In genomic region chr10:70928140-70928539, GRCh38 we compare ENCODE assay signal across 18 cellular contexts. TPM values are rescaled to one million over a fixed set of nuclear protein-coding genes. Genes with fewer than 3 reads are reported as not detected.
DNase-seq lines count a peak whose midpoint lies in the region; TF ChIP-seq lines count a peak whose summit lies in the region.
"Had no signal": no experiment of that assay in that cellular context is flagged by ENCODE, and none has a peak within 500 bp of the region (broad histone marks: within the 10 kb centered on the region; RNA-seq: fewer than 3 reads in every experiment).

No MANE protein-coding gene starts in this region.

- H3K4me3 Mint-ChIP-seq in dendritic cell treated with granulocyte-macrophage colony-stimulating factor and Interleukin-4, amounts not matched to agents 40 ng/mL and 50 ng/mL, for 4 days: no peak overlapping the region
- H3K4me3 Mint-ChIP-seq in HFFc6: no peak overlapping the region
- H3K4me3 Mint-ChIP-seq: CD4-positive, alpha-beta memory T cell had no signal

- H3K4me3 ChIP-seq in BLaER1: no peak overlapping the region
- H3K4me3 ChIP-seq in WERI-Rb-1 (ENCODE audit: low read depth, low read length): no peak overlapping the region
- H3K4me3 ChIP-seq in osteoblast (ENCODE audit: insufficient read depth, low read length): no peak overlapping the region
- no peak overlapping the region for H3K4me3 ChIP-seq in stomach

- peak overlapping the region; percentile 5 for H3K27ac Mint-ChIP-seq in dendritic cell treated with granulocyte-macrophage colony-stimulating factor and Interleukin-4, amounts not matched to agents 40 ng/mL and 50 ng/mL, for 4 days
- H3K27ac Mint-ChIP-seq in HFFc6: no peak overlapping the region

- H3K9me3 Mint-ChIP-seq in dendritic cell treated with granulocyte-macrophage colony-stimulating factor and Interleukin-4, amounts not matched to agents 40 ng/mL and 50 ng/mL, for 4 days: no peaks in the 10 kb centered on the region
- H3K9me3 Mint-ChIP-seq in HFFc6: no peaks in the 10 kb centered on the region
- H3K9me3 Mint-ChIP-seq: CD4-positive, alpha-beta memory T cell had no signal

- no peak overlapping the region for H3K27ac ChIP-seq in BLaER1
- peak overlapping the region; percentile 57 for H3K27ac ChIP-seq in WERI-Rb-1
- H3K27ac ChIP-seq in osteoblast (ENCODE audit: low read depth, low read length): no peak overlapping the region
- H3K27ac ChIP-seq in stomach: no peak overlapping the region
- H3K27ac ChIP-seq: HL-60 had no signal

- no peak for TF ChIP-seq EP300 in stomach (IDR thresholded peaks at IDR 0.05)

- H4K20me1 ChIP-seq in BLaER1: no peaks in the 10 kb centered on the region
- H4K20me1 ChIP-seq in osteoblast (ENCODE audit: insufficient read depth, low read length): no peaks in the 10 kb centered on the region

- H3K79me2 ChIP-seq in osteoblast (ENCODE audit: insufficient read depth, low read length): no peaks in the 10 kb centered on the region

- TF ChIP-seq CTCF in WERI-Rb-1 (IDR thresholded peaks at IDR 0.05; ENCODE audit: low read depth, low read length) (no peak), osteoblast (IDR thresholded peaks at IDR 0.05; ENCODE audit: extremely low read depth, low read depth, low read length) (no peak), HFFc6 (IDR thresholded peaks at IDR 0.05) (no peak), stomach (IDR thresholded peaks at IDR 0.05) (no peak)

- no peaks in the 10 kb centered on the region for H3K27me3 ChIP-seq in BLaER1
- H3K27me3 ChIP-seq in WERI-Rb-1 (ENCODE audit: insufficient read depth, low read depth, severe bottlenecking): no peaks in the 10 kb centered on the region
- peaks cover 30% of the 10 kb centered on the region for H3K27me3 ChIP-seq in osteoblast (ENCODE audit: insufficient read depth, low read length)
- peaks cover 0 to 12% (median 0%) of the 10 kb centered on the region in 3 donors for H3K27me3 ChIP-seq in stomach
- H3K27me3 ChIP-seq: BE2C had no signal

- DNase-seq in WERI-Rb-1 (no peak), osteoblast (ENCODE audit: insufficient read length, low spot score, missing footprints) (peak; percentile 75), NCI-H2227 (lab: John Stamatoyannopoulos, UW; ENCODE audit: unreplicated experiment) (no peak), HFFc6 (no peak), NCI-H1092 treated with DMSO at 0.1 percent for 48 hours (lab: John Stamatoyannopoulos, UW) (no peak), stomach (no peak)
- DNase-seq: BE2C; CD4-positive, alpha-beta memory T cell; EL; NCI-H1417 treated with DMSO at 0.1 percent for 48 hours; NCI-H187 treated with DMSO at 0.1 percent for 48 hours; NCI-H2171; NCI-H446 treated with DMSO at 0.1 percent for 48 hours; NCI-H69; SIG-M5 had no signal

- H3K27me3 Mint-ChIP-seq in dendritic cell treated with granulocyte-macrophage colony-stimulating factor and Interleukin-4, amounts not matched to agents 40 ng/mL and 50 ng/mL, for 4 days: peaks cover 15% of the 10 kb centered on the region
- H3K27me3 Mint-ChIP-seq in HFFc6 (ENCODE audit: insufficient read depth): peaks cover 50% of the 10 kb centered on the region

- WGBS in stomach, 5 donors: 66 to 79% (median 73%) methylated on average over 8 of the region's 8 CpGs

- H3K36me3 ChIP-seq in BLaER1 (no peaks in the 10 kb centered on the region), WERI-Rb-1 (no peaks in the 10 kb centered on the region), osteoblast (ENCODE audit: insufficient read depth, low read length) (no peaks in the 10 kb centered on the region), stomach (no peaks in the 10 kb centered on the region)
- H3K36me3 ChIP-seq: BE2C had no signal

- H3K9ac ChIP-seq in BLaER1: no peak overlapping the region

- TF ChIP-seq POLR2A in stomach (IDR thresholded peaks at IDR 0.05): no peak

- H3K36me3 Mint-ChIP-seq in dendritic cell treated with granulocyte-macrophage colony-stimulating factor and Interleukin-4, amounts not matched to agents 40 ng/mL and 50 ng/mL, for 4 days (ENCODE audit: low read depth): no peaks in the 10 kb centered on the region
- H3K36me3 Mint-ChIP-seq in HFFc6 (ENCODE audit: low read depth): no peaks in the 10 kb centered on the region
- H3K36me3 Mint-ChIP-seq: CD4-positive, alpha-beta memory T cell had no signal

- no peaks in the 10 kb centered on the region for H3K9me3 ChIP-seq in BLaER1
- no peaks in the 10 kb centered on the region for H3K9me3 ChIP-seq in WERI-Rb-1 (ENCODE audit: severe bottlenecking)
- no peaks in the 10 kb centered on the region for H3K9me3 ChIP-seq in osteoblast (ENCODE audit: low read depth, low read length)
- H3K9me3 ChIP-seq in stomach: no peaks in the 10 kb centered on the region
- H3K9me3 ChIP-seq: BE2C had no signal

- intact Hi-C loops in dendritic cell treated with granulocyte-macrophage colony-stimulating factor and Interleukin-4, amounts not matched to agents 40 ng/mL and 50 ng/mL, for 4 days (cut with micrococcal nuclease): no loop called here
- intact Hi-C loops in stomach (cut with DNase I; ENCODE audit: low total_unique reads): no loop called here

- H2AFZ ChIP-seq in osteoblast (ENCODE audit: low read length): no peak overlapping the region

- H3K4me1 Mint-ChIP-seq in dendritic cell treated with granulocyte-macrophage colony-stimulating factor and Interleukin-4, amounts not matched to agents 40 ng/mL and 50 ng/mL, for 4 days (ENCODE audit: low read depth): peaks cover 15% of the 10 kb centered on the region
- H3K4me1 Mint-ChIP-seq in HFFc6 (ENCODE audit: low read depth): peaks cover 16% of the 10 kb centered on the region

- H3K4me1 ChIP-seq in BLaER1 (peaks cover 21% of the 10 kb centered on the region), osteoblast (ENCODE audit: insufficient read depth, low read length) (peaks cover 10% of the 10 kb centered on the region), stomach (peaks cover 0 to 21% (median 3%) of the 10 kb centered on the region in 4 donors)

- peak overlapping the region; percentile 50 for H3K4me2 ChIP-seq in BLaER1
- H3K4me2 ChIP-seq in osteoblast (ENCODE audit: insufficient read depth, low read length): no peak overlapping the region

RNA-seq across cellular contexts. Expression of gene PCBD1, which starts 39.8 kb away (rescaled TPM):
- total RNA-seq in osteoblast (19.9 and 21.8 TPM in 2 replicates), stomach (10 to 100 TPM; 29.4 to 72.8 (median 52.1) TPM)
- 10 to 100 TPM; 36.4 to 55.7 (median 37.7) TPM for total RNA-seq in HFFc6 (2021; fragmentation: NEBNext Ultra II Directional; extraction: Animal tissue kit (Norgen Biotek cat#: 25700))
- 100 to 1,000 TPM; 120 to 130 (median 129) TPM for polyA plus RNA-seq in stomach
